In the genomic region with DNA sequence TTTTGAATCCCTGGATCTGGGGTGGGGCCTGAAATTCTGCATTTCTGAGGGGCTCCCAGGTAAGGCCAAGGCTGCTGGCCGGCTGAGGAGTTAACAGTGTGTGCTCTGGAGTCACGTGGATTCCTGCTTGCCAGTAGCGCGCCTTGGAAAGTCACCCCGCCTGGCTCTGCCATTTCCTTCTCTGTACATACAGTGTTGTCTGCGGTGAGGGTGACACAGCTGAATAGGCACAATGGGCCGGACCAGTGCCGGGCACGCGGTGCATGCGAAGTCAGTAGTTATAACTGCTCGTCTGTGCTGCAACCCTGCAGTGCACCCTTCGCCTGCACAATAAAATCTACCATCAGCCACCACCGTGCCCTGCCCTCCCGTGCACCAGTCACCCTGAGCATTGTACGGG, we compare ENCODE assay signal across 16 cellular contexts.
DNase-seq lines count a peak whose midpoint lies in the region; ATAC-seq, FAIRE-seq and TF ChIP-seq lines count a peak whose summit lies in the region.
"Had no signal": no experiment of that assay in that cellular context is flagged by ENCODE, and none has a peak within 500 bp of the region (broad histone marks: within the 10 kb centered on the region; RNA-seq: fewer than 3 reads in every experiment).

No MANE protein-coding gene starts in this region.

- no peak for TF ChIP-seq CTCF in GM23338 (conservative IDR thresholded peaks at IDR 0.05; ENCODE audit: low read depth in 2 of 2)
- TF ChIP-seq CTCF in K562 (IDR thresholded peaks at IDR 0.05 in 2 of 3, conservative IDR thresholded peaks at IDR 0.05 in 1 of 3; ENCODE audit: insufficient read depth in 2 of 3, low read depth in 1 of 3, low read length in 3 of 3) = no peak

- CTCF ChIA-PET in K562 (lab: Yijun Ruan, JAX; ENCODE audit: low intra/inter-chr PET ratio) = no interaction called here

- H3K36me3 ChIP-seq in GM23338 (ENCODE audit: insufficient read depth) (no peaks in the 10 kb centered on the region), K562 (ENCODE audit: control insufficient read depth, insufficient read depth, low read length) (no peaks in the 10 kb centered on the region)
- H3K36me3 ChIP-seq: BE2C had no signal

- TF ChIP-seq EP300 in K562 (IDR thresholded peaks at IDR 0.05; ENCODE audit: low read length) = no peak

- peak overlapping the region; percentile 90 for H2AFZ ChIP-seq in GM23338
- H2AFZ ChIP-seq in K562 (ENCODE audit: low read depth, low read length) = peak overlapping the region; percentile 71
- H2AFZ ChIP-seq: PC-9 had no signal

- peaks cover 8% of the 10 kb centered on the region; the same call in 2 of the 3 replicates for H3K36me3 Mint-ChIP-seq in GM23338 (ENCODE audit: low read depth)

- DNase-seq in GM23338 (ENCODE audit: low spot score) (no peak), K562 (ENCODE audit: extremely low read depth in 1 of 4, low spot score in 3 of 4) (no peak), mesenteric fat pad (ENCODE audit: low spot score) (peak; percentile 89), renal cortical epithelial cell (ENCODE audit: low read depth) (peak; percentile 70), left colon (no peak)
- no peak for DNase-seq in stimulated activated CD4-positive, alpha-beta T cell treated with anti-CD3 and anti-CD28 coated beads, Interleukin-4, amount 100 ng/mL, for 24 hours
- DNase-seq: DMS79, NCI-H1105, NCI-H2227 treated with DMSO at 0.1 percent for 48 hours, SIG-M5 had no signal

- no peak for TF ChIP-seq POLR2A in K562 (conservative IDR thresholded peaks at IDR 0.05)

- H3K9ac ChIP-seq in K562 (ENCODE audit: insufficient read depth in 1 of 2, low read depth in 2 of 2, low read length in 2 of 2) = 0 out of 4 replicates have a peak overlapping the region, but pooled peaks of 1 of the 2 experiments have one; percentile 26
- H3K9ac ChIP-seq: KMS-11 had no signal

- intact Hi-C loops in K562 (cut with micrococcal nuclease) (no loop called here), left colon (cut with DNase I, micrococcal nuclease) (no loop called here)

- ATAC-seq in GM23338 (no peak), K562 (no peak; the same call in 2 of the 3 replicates), left colon (no peak), HG03469 (IDR thresholded peaks at IDR 0.05; ENCODE audit: unreplicated experiment) (no peak)

- no peaks in the 10 kb centered on the region for H3K9me2 ChIP-seq in GM23338 (ENCODE audit: insufficient read depth)

- H3K4me2 ChIP-seq in GM23338 (no peak overlapping the region), K562 (ENCODE audit: insufficient read depth, low read length) (peak overlapping the region; percentile 10; the same call in 1 of the 2 replicates)
- H3K4me2 ChIP-seq: KMS-11, PC-9 had no signal

- H4K20me1 ChIP-seq in GM23338 (replicated peaks; ENCODE audit: insufficient read depth) (no peaks in the 10 kb centered on the region), K562 (replicated peaks; ENCODE audit: control insufficient read depth, insufficient read depth, low read length) (no peaks in the 10 kb centered on the region)

- no peaks in the 10 kb centered on the region for H3K27me3 ChIP-seq in GM23338 (ENCODE audit: insufficient read depth)
- peaks cover 10 to 44% of the 10 kb centered on the region in 2 experiments for H3K27me3 ChIP-seq in K562 (ENCODE audit: control insufficient read depth in 2 of 2, insufficient read depth in 2 of 2, low read length in 2 of 2)
- H3K27me3 ChIP-seq: BE2C had no signal

- no peaks in the 10 kb centered on the region for H3F3A ChIP-seq in GM23338 (replicated peaks; ENCODE audit: low read depth)

- peaks cover 11% of the 10 kb centered on the region; the same call in 2 of the 3 replicates for H3K9me3 Mint-ChIP-seq in GM23338

- peaks cover 5% of the 10 kb centered on the region; the same call in 2 of the 3 replicates for H3K4me1 Mint-ChIP-seq in GM23338

- TF ChIP-seq RAD21 in K562 (CRISPR knock-in tag; conservative IDR thresholded peaks at IDR 0.05 in 1 of 2, IDR thresholded peaks at IDR 0.05 in 1 of 2) = no peak

- no peak overlapping the region for H3K27ac ChIP-seq in GM23338 (ENCODE audit: low read depth)
- no peak overlapping the region for H3K27ac ChIP-seq in K562 (ENCODE audit: extremely low read depth, low read depth, low read length)
- H3K27ac ChIP-seq: KMS-11, PC-9 had no signal

- no TSS peak for BruUV-seq in K562 (replicated peaks; lab: Mats Ljungman, UMichigan)

- H3K79me2 ChIP-seq in GM23338 (replicated peaks; ENCODE audit: insufficient read depth) (no peaks in the 10 kb centered on the region), K562 (ENCODE audit: control insufficient read depth, insufficient read depth, low read length) (no peaks in the 10 kb centered on the region)

- H3K4me1 ChIP-seq in GM23338 (ENCODE audit: insufficient read depth) (no peaks in the 10 kb centered on the region), K562 (replicated peaks in 1 of 2; ENCODE audit: control insufficient read depth in 2 of 2, insufficient read depth in 2 of 2, low read length in 2 of 2) (peaks cover 0 to 11% of the 10 kb centered on the region in 2 experiments; a peak in 2 of 5 replicates)

- no peaks in the 10 kb centered on the region; the same call in 1 of the 2 replicates for H3K9me3 ChIP-seq in K562 (replicated peaks; ENCODE audit: control insufficient read depth, insufficient read depth, low read depth, low read length)
- H3K9me3 ChIP-seq: BE2C had no signal

- H3K27ac Mint-ChIP-seq in GM23338 = no peak overlapping the region
- H3K27ac Mint-ChIP-seq: H9 had no signal

- peaks cover 14% of the 10 kb centered on the region for H3K27me3 Mint-ChIP-seq in GM23338 (ENCODE audit: insufficient read depth, low read depth, poor library complexity)

- WGBS in K562 (ENCODE audit: insufficient coverage, low coverage, missing lambda C conversion rate) = 8% methylated on average over 16 of the region's 16 CpGs

- in situ Hi-C loops in K562 (cut with MboI) = no loop called here

- no peak overlapping the region for H3K4me3 Mint-ChIP-seq in GM23338
- H3K4me3 Mint-ChIP-seq: H9 had no signal

- H3K4me3 ChIP-seq in GM23338 = no peak overlapping the region
- no peak overlapping the region for H3K4me3 ChIP-seq in K562
- H3K4me3 ChIP-seq: PC-9 had no signal

- FAIRE-seq in K562 (lab: Jason Lieb, UNC) = no peak
- FAIRE-seq: D721Med had no signal

- no peaks in the 10 kb centered on the region for H3K9me1 ChIP-seq in K562 (ENCODE audit: control insufficient read depth, insufficient read depth, low read length)

- POLR2A ChIA-PET in K562 (lab: Yijun Ruan, JAX) = no interaction called here

TF ChIP-seq in K562, 482 proteins besides CTCF, POLR2A, EP300 and RAD21 (continues in another document):
- TF ChIP-seq ZNF316 (IDR thresholded peaks at IDR 0.05) = peak; percentile 29; the same call in 1 of the 2 replicates
- TF ChIP-seq ZNF217 (CRISPR knock-in tag; IDR thresholded peaks at IDR 0.05) = no peak
- no peak for TF ChIP-seq ZNF197 (CRISPR knock-in tag; IDR thresholded peaks at IDR 0.05; ENCODE audit: low read depth)

Comparison
In these comparisons a context has a peak if more than half of its experiments do, and no peak if none do; other contexts are left out.
1. DNase-seq: peak in mesenteric fat pad (single experiment) and renal cortical epithelial cell (single experiment); none in GM23338 (single experiment), K562 (0 of 4), left colon (0 of 2) and stimulated activated CD4-positive, alpha-beta T cell treated with anti-CD3 and anti-CD28 coated beads, Interleukin-4, amount 100 ng/mL, for 24 hours (single experiment).